19 cellular contexts compared by ENCODE assay signal in genomic region chr2:12539771-12540170, GRCh38.
DNase-seq lines count a peak whose midpoint lies in the region; ATAC-seq and TF ChIP-seq lines count a peak whose summit lies in the region.
"Had no signal": no experiment of that assay in that cellular context is flagged by ENCODE, and none has a peak within 500 bp of the region (broad histone marks: within the 10 kb centered on the region; RNA-seq: fewer than 3 reads in every experiment).

No MANE protein-coding gene starts in this region.

- H3K27ac ChIP-seq in right atrium auricular region (peak overlapping the region in 1 of 2 donors; percentile 17), heart right ventricle (peak overlapping the region in 3 of 10 donors; percentile 33 to 55 (median 41)), transverse colon (peak overlapping the region in 3 of 4 donors; percentile 53 to 65 (median 62))
- H3K27ac ChIP-seq: A549 had no signal

- H3K4me3 Mint-ChIP-seq in nephron = peak overlapping the region in 1 of 3 experiments; percentile 57
- H3K4me3 Mint-ChIP-seq: CD14-positive monocyte had no signal

- intact Hi-C loops in Right ventricle myocardium inferior (cut with DNase I) (loop anchor here (10.0 kb wide), 1 partner anchor 395 kb away; no protein-coding TSS in a partner anchor), heart right ventricle (cut with DNase I) (loop anchor here in 1 of 10 donors (10.0 kb wide), 1 partner anchor 465 kb away; no protein-coding TSS in a partner anchor), transverse colon (cut with DNase I; ENCODE audit: low total_unique reads) (no loop called here)

- peak; percentile 90 for ATAC-seq in Right ventricle myocardium inferior
- ATAC-seq in heart right ventricle = peak; percentile 49 to 89 (median 60)
- ATAC-seq in left lobe of liver = no peak
- no peak for ATAC-seq in GM21390 (IDR thresholded peaks at IDR 0.05; ENCODE audit: unreplicated experiment)
- ATAC-seq: A549, GM12878 had no signal

- no peaks in the 10 kb centered on the region for H3K36me3 Mint-ChIP-seq in nephron (ENCODE audit: low read depth)
- H3K36me3 Mint-ChIP-seq: CD14-positive monocyte had no signal

- peaks cover 92% of the 10 kb centered on the region for H3K4me1 Mint-ChIP-seq in nephron

- H3K4me1 ChIP-seq in right atrium auricular region = peaks cover 0 to 20% of the 10 kb centered on the region in 2 donors
- H3K4me1 ChIP-seq in heart right ventricle = peaks cover 3 to 50% (median 14%) of the 10 kb centered on the region in 9 donors
- no peaks in the 10 kb centered on the region for H3K4me1 ChIP-seq in transverse colon
- H3K4me1 ChIP-seq: A549 had no signal

- no peak for TF ChIP-seq EP300 in transverse colon (IDR thresholded peaks at IDR 0.05; ENCODE audit: low read depth)

- no peak for TF ChIP-seq POLR2A in transverse colon (IDR thresholded peaks at IDR 0.05)

- no peak for TF ChIP-seq CTCF in right atrium auricular region (IDR thresholded peaks at IDR 0.05)
- no peak for TF ChIP-seq CTCF in heart right ventricle (IDR thresholded peaks at IDR 0.05)
- no peak for TF ChIP-seq CTCF in nephron (IDR thresholded peaks at IDR 0.05; ENCODE audit: unreplicated experiment in 3 of 3)
- TF ChIP-seq CTCF in transverse colon (IDR thresholded peaks at IDR 0.05) = no peak

- WGBS in heart right ventricle, 2 donors = 56 to 66% methylated on average over 9 of the region's 9 CpGs
- WGBS in transverse colon (ENCODE audit: low coverage in 1 of 2), 2 donors = 72 to 88% methylated on average over 3 to 9 of the region's 9 CpGs

- H3K9me3 ChIP-seq in right atrium auricular region (no peaks in the 10 kb centered on the region), heart right ventricle (no peaks in the 10 kb centered on the region), transverse colon (no peaks in the 10 kb centered on the region)
- H3K9me3 ChIP-seq: A549 had no signal

- peak overlapping the region; percentile 87 to 93 (median 88) for H3K27ac Mint-ChIP-seq in nephron
- H3K27ac Mint-ChIP-seq: CD14-positive monocyte had no signal

- H3K27me3 ChIP-seq in right atrium auricular region = no peaks in the 10 kb centered on the region
- no peaks in the 10 kb centered on the region for H3K27me3 ChIP-seq in heart right ventricle
- H3K27me3 ChIP-seq in transverse colon = no peaks in the 10 kb centered on the region

- no peak for DNase-seq in Right ventricle myocardium inferior (ENCODE audit: missing footprints)
- DNase-seq in right atrium auricular region (ENCODE audit: low spot score) = no peak
- no peak for DNase-seq in heart right ventricle
- DNase-seq in transverse colon = no peak
- DNase-seq in left lobe of liver (ENCODE audit: low spot score) = no peak
- no peak for DNase-seq in NCI-H748 (lab: John Stamatoyannopoulos, UW; ENCODE audit: unreplicated experiment)
- DNase-seq: COR-L47, HCEC 1CT, KBM-7, NCI-H146, NCI-H2081 treated with DMSO at 0.1 percent for 48 hours, NCI-H446, NCI-H82, SHP77 had no signal

- H3K4me3 ChIP-seq in right atrium auricular region (no peak overlapping the region), heart right ventricle (no peak overlapping the region), transverse colon (no peak overlapping the region)
- H3K4me3 ChIP-seq: A549, GM12878 had no signal

- no peaks in the 10 kb centered on the region for H3K27me3 Mint-ChIP-seq in nephron (ENCODE audit: low read depth)

- in situ Hi-C loops in transverse colon (cut with MboI; ENCODE audit: low pct_ligation_motif_present in 1 of 4, low pct_unique_long_range_greater_than_20kb in 1 of 4, low sequenced_read_pairs in 3 of 4) = no loop called here

- H3K9me3 Mint-ChIP-seq in nephron = no peaks in the 10 kb centered on the region

- no peaks in the 10 kb centered on the region for H3K36me3 ChIP-seq in right atrium auricular region
- H3K36me3 ChIP-seq in heart right ventricle = no peaks in the 10 kb centered on the region
- no peaks in the 10 kb centered on the region for H3K36me3 ChIP-seq in transverse colon

Comparison
In these comparisons a context has a peak if more than half of its experiments do, and no peak if none do; other contexts are left out.
1. ATAC-seq: peak in Right ventricle myocardium inferior (single experiment) and heart right ventricle (8 of 8); none in left lobe of liver (single experiment) and GM21390 (single experiment).